21 cellular contexts compared by ENCODE assay signal in genomic region chr6:170429457-170429856, GRCh38.
DNase-seq lines count a peak whose midpoint lies in the region; FAIRE-seq and TF ChIP-seq lines count a peak whose summit lies in the region.
"Had no signal": no experiment of that assay in that cellular context is flagged by ENCODE, and none has a peak within 500 bp of the region (broad histone marks: within the 10 kb centered on the region; RNA-seq: fewer than 3 reads in every experiment).

No MANE protein-coding gene starts in this region.

- peak overlapping the region; percentile 69 for H2AFZ ChIP-seq in keratinocyte (ENCODE audit: control insufficient read depth, low read length)

- H3K9me3 Mint-ChIP-seq in nephron progenitor cell, result peaks cover under 1% of the 10 kb centered on the region
- H3K9me3 Mint-ChIP-seq: natural killer cell treated with Interleukin-12 subunit alpha and Interleukin-12 subunit beta and Interleukin-15 and Interleukin-18, amount 100 ng/mL, for 72 hours; T-cell had no signal

- H3K9ac ChIP-seq in keratinocyte (ENCODE audit: control insufficient read depth, extremely low read depth, insufficient read depth, low read length), result no peak overlapping the region

- no peak overlapping the region for H3K4me3 Mint-ChIP-seq in nephron progenitor cell
- H3K4me3 Mint-ChIP-seq: natural killer cell treated with Interleukin-12 subunit alpha and Interleukin-12 subunit beta and Interleukin-15 and Interleukin-18, amount 100 ng/mL, for 72 hours; T-cell had no signal

- H4K20me1 ChIP-seq in keratinocyte (ENCODE audit: control insufficient read depth, extremely low read depth, insufficient read depth, low read length), result no peaks in the 10 kb centered on the region

- dilution Hi-C loops in keratinocyte (cut with MboI; ENCODE audit: extremely low pct_ligation_motif_present, low sequenced_read_pairs), result no loop called here

- H3K36me3 ChIP-seq in keratinocyte (ENCODE audit: control insufficient read depth in 2 of 2, extremely low read depth in 1 of 2, insufficient read depth in 2 of 2, low read length in 2 of 2), result no peaks in the 10 kb centered on the region
- H3K36me3 ChIP-seq: colonic mucosa, MG63, Peyer's patch, sigmoid colon had no signal

- H3K79me2 ChIP-seq in keratinocyte (ENCODE audit: control insufficient read depth, insufficient read depth, low read length), result no peaks in the 10 kb centered on the region

- H3K36me3 Mint-ChIP-seq in nephron progenitor cell (ENCODE audit: low read depth), result no peaks in the 10 kb centered on the region
- H3K36me3 Mint-ChIP-seq: CD14-positive monocyte; natural killer cell treated with Interleukin-12 subunit alpha and Interleukin-12 subunit beta and Interleukin-15 and Interleukin-18, amount 100 ng/mL, for 72 hours; T-cell had no signal

- TF ChIP-seq CTCF in choroid plexus epithelial cell (conservative IDR thresholded peaks at IDR 0.05; ENCODE audit: low read depth, low read length), result peak; percentile 55
- no peak for TF ChIP-seq CTCF in keratinocyte (optimal IDR thresholded peaks at IDR 0.05 in 1 of 3, IDR thresholded peaks at IDR 0.05 in 1 of 3, conservative IDR thresholded peaks at IDR 0.05 in 1 of 3; ENCODE audit: extremely low read depth in 1 of 3, insufficient read depth in 2 of 3, low read length in 3 of 3)
- TF ChIP-seq CTCF in nephron progenitor cell (IDR thresholded peaks at IDR 0.05), result no peak

- H3K4me2 ChIP-seq in keratinocyte (ENCODE audit: control insufficient read depth, extremely low read depth, insufficient read depth, low read depth, low read length), result no peak overlapping the region

- no peaks in the 10 kb centered on the region for H3K27me3 Mint-ChIP-seq in nephron progenitor cell (ENCODE audit: low read depth, poor library complexity)
- H3K27me3 Mint-ChIP-seq: natural killer cell treated with Interleukin-12 subunit alpha and Interleukin-12 subunit beta and Interleukin-15 and Interleukin-18, amount 100 ng/mL, for 72 hours had no signal

- no peaks in the 10 kb centered on the region for H3K27me3 ChIP-seq in keratinocyte (ENCODE audit: control insufficient read depth, extremely low read depth, insufficient read depth, low read length)
- H3K27me3 ChIP-seq: colonic mucosa, MG63, Peyer's patch had no signal

- H3K27ac ChIP-seq in keratinocyte (ENCODE audit: control insufficient read depth, insufficient read depth, low read length), result no peak overlapping the region
- H3K27ac ChIP-seq: colonic mucosa, Peyer's patch, sigmoid colon had no signal

- H3K4me1 Mint-ChIP-seq in nephron progenitor cell, result peaks cover 65% of the 10 kb centered on the region
- H3K4me1 Mint-ChIP-seq: CD14-positive monocyte, T-cell had no signal

- no peaks in the 10 kb centered on the region for H3K9me3 ChIP-seq in keratinocyte (ENCODE audit: control insufficient read depth, low read depth, low read length)
- H3K9me3 ChIP-seq: colonic mucosa, MG63, Peyer's patch, sigmoid colon had no signal

- FAIRE-seq in keratinocyte (lab: Jason Lieb, UNC), result no peak

- H3K4me1 ChIP-seq in keratinocyte (ENCODE audit: control insufficient read depth, extremely low read depth, insufficient read depth, low read length), result no peaks in the 10 kb centered on the region
- H3K4me1 ChIP-seq: colonic mucosa, Peyer's patch, sigmoid colon had no signal

- no peak overlapping the region for H3K27ac Mint-ChIP-seq in nephron progenitor cell
- H3K27ac Mint-ChIP-seq: CD14-positive monocyte; natural killer cell treated with Interleukin-12 subunit alpha and Interleukin-12 subunit beta and Interleukin-15 and Interleukin-18, amount 100 ng/mL, for 72 hours; T-cell had no signal

- no peak overlapping the region for H3K4me3 ChIP-seq in choroid plexus epithelial cell (ENCODE audit: low read depth, low read length)
- H3K4me3 ChIP-seq in keratinocyte (ENCODE audit: control insufficient read depth in 2 of 3, extremely low read depth in 1 of 3, insufficient read depth in 2 of 3, low read depth in 1 of 3, low read length in 3 of 3), result no peak overlapping the region
- H3K4me3 ChIP-seq: colonic mucosa, MG63, Peyer's patch, sigmoid colon had no signal

- H3K9me1 ChIP-seq in keratinocyte (ENCODE audit: control insufficient read depth, extremely low read depth, insufficient read depth, low read length), result no peaks in the 10 kb centered on the region

- DNase-seq in M059J (ENCODE audit: low read depth) (peak; percentile 24), choroid plexus epithelial cell (ENCODE audit: low read depth) (peak; percentile 81), keratinocyte (ENCODE audit: low read depth, low spot score) (no peak), stromal cell of bone marrow (ENCODE audit: low read depth) (peak; percentile 34), GOT3 (lab: John Stamatoyannopoulos, UW) (no peak), SIG-M5 (lab: John Stamatoyannopoulos, UW) (no peak), nephron progenitor cell (no peak)
- DNase-seq: activated CD8-positive, alpha-beta memory T cell treated with anti-CD3 and anti-CD28 coated beads for 24 hours; colonic mucosa; DND-41; erythroblast; MG63; NCI-H2029; NCI-H69; Peyer's patch; sigmoid colon; stimulated activated CD4-positive, alpha-beta T cell treated with anti-CD3 and anti-CD28 coated beads, Interleukin-4, amount 100 ng/mL, for 1 hour; stimulated activated CD8-positive, alpha-beta memory T cell treated with anti-CD3 and anti-CD28 coated beads, Interleukin-4, amount 100 ng/mL, for 48 hours; T-cell had no signal

Comparison
In these comparisons a context has a peak if more than half of its experiments do, and no peak if none do; other contexts are left out.
1. DNase-seq: peak in M059J (single experiment), choroid plexus epithelial cell (single experiment) and stromal cell of bone marrow (single experiment); none in keratinocyte (single experiment), GOT3 (single experiment), SIG-M5 (single experiment) and nephron progenitor cell (single experiment).